ENCODE assay signal across 23 cellular contexts in the genomic region with DNA sequence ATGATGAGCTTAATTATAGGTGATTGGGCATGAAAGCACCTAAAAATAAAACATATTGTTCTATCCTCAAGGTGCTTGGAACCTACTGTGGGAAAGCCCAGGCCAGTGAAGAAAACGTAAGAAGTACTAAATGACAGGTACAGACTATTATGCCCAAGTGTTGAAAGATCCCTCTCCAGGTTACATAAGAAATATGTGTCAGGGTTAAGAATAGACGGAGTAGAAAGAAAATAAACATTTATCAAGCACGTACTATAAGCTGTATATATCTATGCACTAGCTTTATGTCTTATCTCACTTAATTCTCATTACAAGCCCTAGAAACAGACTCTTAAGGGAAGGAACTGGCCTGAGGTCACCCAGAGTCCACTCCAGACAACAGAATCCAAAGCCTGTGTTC.
"Had no signal": no experiment of that assay in that cellular context is flagged by ENCODE, and none has a peak within 500 bp of the region (broad histone marks: within the 10 kb centered on the region; RNA-seq: fewer than 3 reads in every experiment).

No MANE protein-coding gene starts in this region.

- DNase-seq: effector memory CD8-positive, alpha-beta T cell; gastrocnemius medialis; glutamatergic neuron; left lung; mesendoderm; naive thymus-derived CD4-positive, alpha-beta T cell; nucleus accumbens; pancreas; stimulated activated CD4-positive, alpha-beta T cell treated with anti-CD3 and anti-CD28 coated beads, Interleukin-2, amount 100 ng/mL, for 24 hours; stimulated activated CD4-positive, alpha-beta T cell treated with anti-CD3 and anti-CD28 coated beads, Interleukin-4, amount 100 ng/mL, for 4 hours; stimulated activated naive B cell treated with anti-CD40 and anti-IgM and Interleukin-4, amounts not matched to agents 10 μg/mL and 1 μg/mL and 100 μg/mL, for 72 hours; stimulated activated naive CD8-positive, alpha-beta T cell treated with anti-CD3 and anti-CD28 coated beads, Interleukin-15, amount 100 ng/mL, for 72 hours; testis; transverse colon had no signal

- H3K4me1 ChIP-seq: left lung, pancreas, prostate gland, testis had no signal

- H3K36me3 Mint-ChIP-seq: stimulated activated naive B cell treated with anti-CD40 and anti-IgM and Interleukin-4, amounts not matched to agents 10 μg/mL and 1 μg/mL and 100 μg/mL, for 72 hours had no signal

- H3K27me3 ChIP-seq: gastrocnemius medialis, neural progenitor cell, pancreas, testis, transverse colon had no signal

- H3K27ac Mint-ChIP-seq: dendritic cell treated with granulocyte-macrophage colony-stimulating factor and Interleukin-4, amounts not matched to agents 40 ng/mL and 50 ng/mL, for 4 days; effector memory CD8-positive, alpha-beta T cell; naive thymus-derived CD4-positive, alpha-beta T cell; stimulated activated naive B cell treated with anti-CD40 and anti-IgM and Interleukin-4, amounts not matched to agents 10 μg/mL and 1 μg/mL and 100 μg/mL, for 72 hours; stimulated activated naive CD8-positive, alpha-beta T cell treated with anti-CD3 and anti-CD28 coated beads, Interleukin-15, amount 100 ng/mL, for 72 hours had no signal

- H3K4me3 ChIP-seq: esophagus muscularis mucosa, gastrocnemius medialis, left lung, lung, neural progenitor cell, pancreas, prostate gland, testis, transverse colon had no signal

- H3K9me3 ChIP-seq: pancreas, prostate gland, testis, transverse colon had no signal

- H3K27ac ChIP-seq: epithelial cell of prostate, gastrocnemius medialis, left lung, neural progenitor cell, pancreas, prostate gland, testis, transverse colon had no signal

- H3K36me3 ChIP-seq: esophagus muscularis mucosa, gastrocnemius medialis, left lung, neural progenitor cell, pancreas, prostate gland, transverse colon had no signal

- H3K4me2 ChIP-seq: neural progenitor cell had no signal

- H3K9me3 Mint-ChIP-seq: effector memory CD8-positive, alpha-beta T cell; stimulated activated naive CD8-positive, alpha-beta T cell treated with anti-CD3 and anti-CD28 coated beads, Interleukin-15, amount 100 ng/mL, for 72 hours had no signal

- FAIRE-seq: colon, keratinocyte, pancreas had no signal

- ATAC-seq: effector memory CD8-positive, alpha-beta T cell; left lung; naive thymus-derived CD4-positive, alpha-beta T cell; pancreas; sciatic nerve; stimulated activated naive B cell treated with anti-CD40 and anti-IgM and Interleukin-4, amounts not matched to agents 10 μg/mL and 1 μg/mL and 100 μg/mL, for 72 hours; stimulated activated naive CD8-positive, alpha-beta T cell treated with anti-CD3 and anti-CD28 coated beads, Interleukin-15, amount 100 ng/mL, for 72 hours had no signal

- H3K9ac ChIP-seq: neural progenitor cell had no signal

- H3K4me3 Mint-ChIP-seq: dendritic cell treated with granulocyte-macrophage colony-stimulating factor and Interleukin-4, amounts not matched to agents 40 ng/mL and 50 ng/mL, for 4 days; effector memory CD8-positive, alpha-beta T cell; naive thymus-derived CD4-positive, alpha-beta T cell; neural progenitor cell; stimulated activated naive B cell treated with anti-CD40 and anti-IgM and Interleukin-4, amounts not matched to agents 10 μg/mL and 1 μg/mL and 100 μg/mL, for 72 hours; stimulated activated naive CD8-positive, alpha-beta T cell treated with anti-CD3 and anti-CD28 coated beads, Interleukin-15, amount 100 ng/mL, for 72 hours had no signal
